Comparison of ENCODE assay signal across 28 cellular contexts in genomic region chr6:143984670-143985069, GRCh38.
"Had no signal": no experiment of that assay in that cellular context is flagged by ENCODE, and none has a peak within 500 bp of the region (broad histone marks: within the 10 kb centered on the region; RNA-seq: fewer than 3 reads in every experiment).

No MANE protein-coding gene starts in this region.

- DNase-seq: natural killer cell; occipital lobe; ovary; posterior cingulate gyrus; psoas muscle; right cardiac atrium; right lobe of liver; sigmoid colon; spleen; stimulated activated CD4-positive, alpha-beta T cell treated with anti-CD3 and anti-CD28 coated beads, Interleukin-12 subunit alpha, Interleukin-12 subunit beta, amount 100 ng/mL, for 4 hours; stimulated activated CD4-positive, alpha-beta T cell treated with anti-CD3 and anti-CD28 coated beads, Interleukin-1b, Interleukin-23, amount 100 ng/mL, for 48 hours; stimulated activated CD4-positive, alpha-beta T cell treated with anti-CD3 and anti-CD28 coated beads, Interleukin-4, amount 100 ng/mL, for 1 hour; stimulated activated CD4-positive, alpha-beta T cell treated with anti-CD3 and anti-CD28 coated beads, Interleukin-4, amount 100 ng/mL, for 4 hours; stimulated activated CD8-positive, alpha-beta memory T cell treated with anti-CD3 and anti-CD28 coated beads, Interleukin-4, amount 100 ng/mL, for 48 hours; stimulated activated naive CD4-positive, alpha-beta T cell; stimulated activated naive CD8-positive, alpha-beta T cell treated with anti-CD3 and anti-CD28 coated beads, Interleukin-15, amount 100 ng/mL, for 72 hours; stimulated activated naive CD8-positive, alpha-beta T cell treated with anti-CD3 and anti-CD28 coated beads, Interleukin-15, Interleukin-2, amounts not matched to agents 100 U/mL and 50 U/mL, for 24 hours; substantia nigra; testis; tibial artery; transverse colon; upper lobe of right lung; uterus had no signal

- H3K36me3 ChIP-seq: neural progenitor cell, ovary, right lobe of liver, sigmoid colon, spleen, suprapubic skin, tibial artery, transverse colon, upper lobe of right lung, uterus had no signal

- H3K4me3 ChIP-seq: neural progenitor cell, ovary, psoas muscle, right lobe of liver, sigmoid colon, smooth muscle cell, spleen, suprapubic skin, testis, tibial artery, transverse colon, upper lobe of right lung, uterus had no signal

- H3K9me3 ChIP-seq: ovary, right lobe of liver, suprapubic skin, testis, tibial artery, transverse colon, upper lobe of right lung had no signal

- ATAC-seq: natural killer cell; psoas muscle; right cardiac atrium; right lobe of liver; stimulated activated memory B cell treated with anti-CD40 and anti-IgM and Interleukin-4, amounts not matched to agents 10 μg/mL and 1 μg/mL and 100 μg/mL, for 72 hours; stimulated activated naive CD8-positive, alpha-beta T cell treated with anti-CD3 and anti-CD28 coated beads, Interleukin-15, amount 100 ng/mL, for 72 hours; stimulated activated naive CD8-positive, alpha-beta T cell treated with anti-CD3 and anti-CD28 coated beads, Interleukin-15, Interleukin-2, amounts not matched to agents 100 U/mL and 50 U/mL, for 24 hours; upper lobe of right lung had no signal

- H3K27ac ChIP-seq: neural progenitor cell, ovary, parathyroid adenoma, psoas muscle, right lobe of liver, sigmoid colon, spleen, suprapubic skin, testis, tibial artery, transverse colon, upper lobe of right lung, uterus had no signal

- H3K27me3 ChIP-seq: ovary, right lobe of liver, sigmoid colon, spleen, suprapubic skin, testis, tibial artery, transverse colon, upper lobe of right lung, uterus had no signal

- H3K4me1 ChIP-seq: neural progenitor cell, parathyroid adenoma, psoas muscle, right lobe of liver, sigmoid colon, spleen, suprapubic skin, testis, upper lobe of right lung, uterus had no signal
